In genomic region chr2:122203523-122203922, GRCh38 we compare ENCODE assay signal across 13 cellular contexts.
A peak's percentile ranks its signal among the peaks of the same experiment; 100 is the strongest.
DNase-seq lines count a peak whose midpoint lies in the region; ATAC-seq, FAIRE-seq and TF ChIP-seq lines count a peak whose summit lies in the region.
"Had no signal": no experiment of that assay in that cellular context is flagged by ENCODE, and none has a peak within 500 bp of the region (broad histone marks: within the 10 kb centered on the region; RNA-seq: fewer than 3 reads in every experiment).

No MANE protein-coding gene starts in this region.

- H3K27ac Mint-ChIP-seq in astrocyte (ENCODE audit: unreplicated experiment): peak overlapping the region; percentile 64
- H3K27ac Mint-ChIP-seq in activated T-cell treated with anti-CD3 and anti-CD28 coated beads, Interleukin-2, amount 50 U/mL, for 24 hours: no peak overlapping the region
- no peak overlapping the region for H3K27ac Mint-ChIP-seq in activated naive CD8-positive, alpha-beta T cell treated with anti-CD3 and anti-CD28 coated beads for 36 hours
- H3K27ac Mint-ChIP-seq: CD4-positive, alpha-beta T cell had no signal

- peak overlapping the region; percentile 48 for H3K4me2 ChIP-seq in astrocyte (ENCODE audit: low read length)

- H3K4me3 ChIP-seq in AG09309 (ENCODE audit: control insufficient read depth, low read depth, low read length) (no peak overlapping the region), astrocyte (ENCODE audit: insufficient read depth, low read depth, low read length) (no peak overlapping the region), right cardiac atrium (ENCODE audit: low read length) (no peak overlapping the region)
- H3K4me3 ChIP-seq: tibial artery had no signal

- H3K27me3 Mint-ChIP-seq in astrocyte (ENCODE audit: low read depth, unreplicated experiment): peaks cover 5% of the 10 kb centered on the region
- H3K27me3 Mint-ChIP-seq in activated T-cell treated with anti-CD3 and anti-CD28 coated beads, Interleukin-2, amount 50 U/mL, for 24 hours: no peaks in the 10 kb centered on the region
- H3K27me3 Mint-ChIP-seq in activated naive CD8-positive, alpha-beta T cell treated with anti-CD3 and anti-CD28 coated beads for 36 hours: no peaks in the 10 kb centered on the region
- H3K27me3 Mint-ChIP-seq: CD4-positive, alpha-beta T cell had no signal

- DNase-seq in AG09309 (ENCODE audit: low read depth): peak; percentile 0
- DNase-seq in HT1080 (ENCODE audit: low read depth): peak; percentile 95
- DNase-seq in astrocyte (ENCODE audit: low read depth): peak; percentile 89
- no peak for DNase-seq in right cardiac atrium
- DNase-seq in activated T-cell treated with anti-CD3 and anti-CD28 coated beads, Interleukin-2, amount 50 U/mL, for 24 hours: no peak
- DNase-seq in NCI-H187 treated with DMSO at 0.1 percent for 48 hours (lab: John Stamatoyannopoulos, UW): no peak
- no peak for DNase-seq in activated naive CD8-positive, alpha-beta T cell treated with anti-CD3 and anti-CD28 coated beads for 36 hours
- no peak for DNase-seq in DMS79 (lab: John Stamatoyannopoulos, UW)
- DNase-seq: activated CD8-positive, alpha-beta memory T cell treated with anti-CD3 and anti-CD28 coated beads, Interleukin-2, amount 50 U/mL, for 4 hours; CD4-positive, alpha-beta T cell; nucleus accumbens; tibial artery had no signal

- no peaks in the 10 kb centered on the region for H4K20me1 ChIP-seq in astrocyte (ENCODE audit: insufficient read depth, low read length)

- ATAC-seq in right cardiac atrium: peak; percentile 71 to 89

- no peaks in the 10 kb centered on the region for H3K9me3 ChIP-seq in astrocyte (ENCODE audit: insufficient read depth, low read depth, low read length)
- H3K9me3 ChIP-seq in right cardiac atrium (ENCODE audit: control insufficient read depth, low read length): no peaks in the 10 kb centered on the region
- H3K9me3 ChIP-seq: tibial artery had no signal

- no peak overlapping the region for H3K4me3 Mint-ChIP-seq in astrocyte (ENCODE audit: unreplicated experiment)
- no peak overlapping the region for H3K4me3 Mint-ChIP-seq in activated T-cell treated with anti-CD3 and anti-CD28 coated beads, Interleukin-2, amount 50 U/mL, for 24 hours
- H3K4me3 Mint-ChIP-seq in activated naive CD8-positive, alpha-beta T cell treated with anti-CD3 and anti-CD28 coated beads for 36 hours: no peak overlapping the region
- H3K4me3 Mint-ChIP-seq: CD4-positive, alpha-beta T cell had no signal

- H3K79me2 ChIP-seq in astrocyte (ENCODE audit: insufficient read depth, low read length): no peaks in the 10 kb centered on the region

- H3K27me3 ChIP-seq in astrocyte (ENCODE audit: insufficient read depth, low read length) (no peaks in the 10 kb centered on the region), right cardiac atrium (ENCODE audit: control insufficient read depth, insufficient read depth) (no peaks in the 10 kb centered on the region)
- H3K27me3 ChIP-seq: tibial artery had no signal

- no peaks in the 10 kb centered on the region for H3K36me3 ChIP-seq in astrocyte (ENCODE audit: insufficient read depth, low read length)
- H3K36me3 ChIP-seq: tibial artery had no signal

- peaks cover 31% of the 10 kb centered on the region for H3K4me1 Mint-ChIP-seq in astrocyte (ENCODE audit: low read depth, unreplicated experiment)
- H3K4me1 Mint-ChIP-seq in activated T-cell treated with anti-CD3 and anti-CD28 coated beads, Interleukin-2, amount 50 U/mL, for 24 hours (ENCODE audit: low read depth): no peaks in the 10 kb centered on the region
- no peaks in the 10 kb centered on the region for H3K4me1 Mint-ChIP-seq in activated naive CD8-positive, alpha-beta T cell treated with anti-CD3 and anti-CD28 coated beads for 36 hours

- peak; percentile 60 for FAIRE-seq in astrocyte (lab: Jason Lieb, UNC)
- FAIRE-seq: GM18507 had no signal

- H3K4me1 ChIP-seq in astrocyte (ENCODE audit: insufficient read depth, low read length) (peaks cover 12% of the 10 kb centered on the region), right cardiac atrium (ENCODE audit: control insufficient read depth, insufficient read depth, low read length) (no peaks in the 10 kb centered on the region)

- H3K27ac ChIP-seq in astrocyte (ENCODE audit: low read depth, low read length): no peak overlapping the region
- no peak overlapping the region for H3K27ac ChIP-seq in right cardiac atrium (ENCODE audit: low read length)
- H3K27ac ChIP-seq: tibial artery had no signal

- no peaks in the 10 kb centered on the region for H3K36me3 Mint-ChIP-seq in astrocyte (ENCODE audit: low read depth, unreplicated experiment)
- H3K36me3 Mint-ChIP-seq in activated T-cell treated with anti-CD3 and anti-CD28 coated beads, Interleukin-2, amount 50 U/mL, for 24 hours (ENCODE audit: low read depth): no peaks in the 10 kb centered on the region
- H3K36me3 Mint-ChIP-seq in activated naive CD8-positive, alpha-beta T cell treated with anti-CD3 and anti-CD28 coated beads for 36 hours: no peaks in the 10 kb centered on the region

- 45% methylated on average over 4 of the region's 4 CpGs for WGBS in right cardiac atrium

- no peak for TF ChIP-seq CTCF in AG09309 (IDR thresholded peaks at IDR 0.05; ENCODE audit: control insufficient read depth, insufficient read depth, low read depth, low read length, missing control alignments)
- TF ChIP-seq CTCF in astrocyte (IDR thresholded peaks at IDR 0.05; ENCODE audit: insufficient read depth, low read depth, low read length): peak; percentile 11

- intact Hi-C loops in right cardiac atrium (cut with DNase I): no loop called here

- peak overlapping the region; percentile 24 for H2AFZ ChIP-seq in astrocyte (ENCODE audit: low read depth, low read length)

- peaks cover under 1% of the 10 kb centered on the region for H3K9me3 Mint-ChIP-seq in astrocyte (ENCODE audit: unreplicated experiment)
- H3K9me3 Mint-ChIP-seq in activated T-cell treated with anti-CD3 and anti-CD28 coated beads, Interleukin-2, amount 50 U/mL, for 24 hours: no peaks in the 10 kb centered on the region
- H3K9me3 Mint-ChIP-seq in activated naive CD8-positive, alpha-beta T cell treated with anti-CD3 and anti-CD28 coated beads for 36 hours: no peaks in the 10 kb centered on the region
- H3K9me3 Mint-ChIP-seq: CD4-positive, alpha-beta T cell had no signal

- H3K9ac ChIP-seq in astrocyte (ENCODE audit: low read length): no peak overlapping the region

Comparison
In these comparisons a context has a peak if more than half of its experiments do, and no peak if none do; other contexts are left out.
1. DNase-seq: peak in AG09309 (single experiment), HT1080 (single experiment) and astrocyte (single experiment); none in right cardiac atrium (0 of 3), activated T-cell treated with anti-CD3 and anti-CD28 coated beads, Interleukin-2, amount 50 U/mL, for 24 hours (single experiment), NCI-H187 treated with DMSO at 0.1 percent for 48 hours (single experiment), activated naive CD8-positive, alpha-beta T cell treated with anti-CD3 and anti-CD28 coated beads for 36 hours (single experiment) and DMS79 (single experiment).